Comparison of ENCODE assay signal across 8 cellular contexts in genomic region chr11:67289226-67289650, GRCh38. TPM values are rescaled to one million over a fixed set of nuclear protein-coding genes. Genes with fewer than 3 reads are reported as not detected.
A peak's percentile ranks its signal among the peaks of the same experiment; 100 is the strongest.
DNase-seq lines count a peak whose midpoint lies in the region; ATAC-seq and TF ChIP-seq lines count a peak whose summit lies in the region.

Gene ANKRD13D, plus strand, starts transcription at chr11:67289303. Its CDS starts 158 bp downstream, at chr11:67289461.

- peaks cover 5% of the 10 kb centered on the region; the same call in 1 of the 2 replicates for H3K36me3 ChIP-seq in SU-DHL-6 (ENCODE audit: low read length)

- TF ChIP-seq CTCF in GM12864 (IDR thresholded peaks at IDR 0.05; ENCODE audit: low read depth, low read length, missing control alignments): no peak
- no peak for TF ChIP-seq CTCF in HFF-Myc (IDR thresholded peaks at IDR 0.05; ENCODE audit: low read depth, low read length, missing control alignments)
- TF ChIP-seq CTCF in SU-DHL-6 (IDR thresholded peaks at IDR 0.05; ENCODE audit: insufficient read depth, low read length, poor library complexity, severe bottlenecking): no peak
- TF ChIP-seq CTCF in fibroblast of the aortic adventitia (IDR thresholded peaks at IDR 0.05; ENCODE audit: insufficient read depth, low read length): no peak
- TF ChIP-seq CTCF in osteocyte (IDR thresholded peaks at IDR 0.05): no peak

- no peaks in the 10 kb centered on the region for H3K9me3 Mint-ChIP-seq in osteocyte (ENCODE audit: unreplicated experiment)

- H3K4me2 ChIP-seq in SU-DHL-6 (ENCODE audit: low read depth, low read length, poor library complexity, severe bottlenecking): peak within 1 kb of the TSS; percentile 87

- H3K27me3 Mint-ChIP-seq in osteocyte (ENCODE audit: unreplicated experiment): no peaks in the 10 kb centered on the region

- peak within 1 kb of the TSS; percentile 92 for H3K4me3 Mint-ChIP-seq in osteocyte (ENCODE audit: unreplicated experiment)

- H3K27ac Mint-ChIP-seq in osteocyte (ENCODE audit: unreplicated experiment): peak within 1 kb of the TSS; percentile 93

- H3K4me3 ChIP-seq in GM12864 (ENCODE audit: low read depth, low read length): peak within 1 kb of the TSS; percentile 91
- H3K4me3 ChIP-seq in HFF-Myc (replicated peaks; ENCODE audit: low read depth, low read length): peak within 1 kb of the TSS; percentile 52
- H3K4me3 ChIP-seq in SU-DHL-6 (ENCODE audit: insufficient read depth, low read length, poor library complexity, severe bottlenecking): peak within 1 kb of the TSS; percentile 72
- peak within 1 kb of the TSS; percentile 84 for H3K4me3 ChIP-seq in fibroblast of the aortic adventitia (ENCODE audit: low read depth, low read length)

- no peaks in the 10 kb centered on the region for H3K27me3 ChIP-seq in SU-DHL-6 (ENCODE audit: low read length)

- no peaks in the 10 kb centered on the region for H3K9me2 ChIP-seq in SU-DHL-6 (replicated peaks; ENCODE audit: insufficient read depth, low read length)

- no peak within 1 kb of the TSS for H2AFZ ChIP-seq in SU-DHL-6 (ENCODE audit: low read depth, low read length, severe bottlenecking)

- no peaks in the 10 kb centered on the region for H3K9me3 ChIP-seq in SU-DHL-6 (ENCODE audit: insufficient read depth, low read length)

- H3F3A ChIP-seq in SU-DHL-6 (ENCODE audit: insufficient read depth): peaks cover 28% of the 10 kb centered on the region

- no peak for ATAC-seq in HG02870 (IDR thresholded peaks at IDR 0.05; ENCODE audit: unreplicated experiment)

- H3K36me3 Mint-ChIP-seq in osteocyte (ENCODE audit: unreplicated experiment): peaks cover 9% of the 10 kb centered on the region

- no peaks in the 10 kb centered on the region for H4K20me1 ChIP-seq in SU-DHL-6 (ENCODE audit: low read depth, low read length)

- H3K79me2 ChIP-seq in SU-DHL-6 (ENCODE audit: insufficient read depth, low read length): peaks cover 7% of the 10 kb centered on the region; the same call in 1 of the 2 replicates

- peak within 1 kb of the TSS; percentile 98 for H3K27ac ChIP-seq in SU-DHL-6 (ENCODE audit: low read depth, low read length)

- H3K4me1 Mint-ChIP-seq in osteocyte (ENCODE audit: unreplicated experiment): peaks cover 36% of the 10 kb centered on the region

- DNase-seq in GM12864 (ENCODE audit: low read depth) (no peak), HFF-Myc (ENCODE audit: extremely low read depth, low read depth) (no peak), fibroblast of the aortic adventitia (ENCODE audit: low read depth) (no peak), osteocyte (ENCODE audit: extremely low spot score, unreplicated experiment) (no peak), T-helper 9 cell (no peak)
- DNase-seq in activated CD8-positive, alpha-beta memory T cell treated with anti-CD3 and anti-CD28 coated beads, Interleukin-2, amount 50 U/mL, for 48 hours: no peak

- H3K9ac ChIP-seq in SU-DHL-6 (ENCODE audit: low read length): peak within 1 kb of the TSS; percentile 97

RNA-seq across cellular contexts. Expression of gene ANKRD13D, which starts in this region (rescaled TPM):
- total RNA-seq in fibroblast of the aortic adventitia (ENCODE audit: low replicate concordance): 12.1 and 25.3 TPM in 2 replicates
- total RNA-seq in osteocyte: 54.3 and 56.2 TPM in 2 replicates
